Comparison of ENCODE assay signal across 15 cellular contexts in the genomic region with DNA sequence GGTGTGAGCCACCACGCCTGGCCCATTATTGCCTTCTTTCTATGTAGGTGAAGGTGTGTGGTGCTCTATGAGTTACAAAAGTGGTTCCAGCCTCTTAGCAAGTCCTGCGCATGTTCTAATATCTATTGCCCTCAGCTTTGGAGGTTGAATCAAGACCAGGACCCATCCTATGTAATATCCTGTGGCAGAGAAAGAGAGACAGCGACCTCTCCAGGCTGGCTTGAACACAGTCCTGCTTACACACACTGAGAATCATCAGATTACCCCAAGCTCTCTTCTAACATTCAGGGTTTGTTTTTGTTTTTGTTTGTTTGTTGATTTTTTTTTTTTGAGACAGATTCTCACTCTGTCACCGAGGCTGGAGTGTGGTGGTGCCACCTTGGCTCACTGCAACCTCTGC.
A peak's percentile ranks its signal among the peaks of the same experiment; 100 is the strongest.
DNase-seq lines count a peak whose midpoint lies in the region; ATAC-seq and TF ChIP-seq lines count a peak whose summit lies in the region.
"Had no signal": no experiment of that assay in that cellular context is flagged by ENCODE, and none has a peak within 500 bp of the region (broad histone marks: within the 10 kb centered on the region; RNA-seq: fewer than 3 reads in every experiment).

No MANE protein-coding gene starts in this region.

- H3K27ac Mint-ChIP-seq in T-helper 17 cell = no peak overlapping the region

- peaks cover 2% of the 10 kb centered on the region for H3K4me1 Mint-ChIP-seq in T-helper 17 cell
- H3K4me1 Mint-ChIP-seq: CD14-positive monocyte had no signal

- POLR2A ChIA-PET in HEK293 (lab: Yijun Ruan, JAX) = no interaction called here

- CTCF ChIA-PET in HEK293 (lab: Yijun Ruan, JAX) = interaction anchor here (0.6 to 4.1 kb wide), 13 partner anchors 11 to 331 kb away, joined by 3 to 23 read pairs (median 4); no protein-coding TSS in a partner anchor

- no peak overlapping the region for H3K4me3 Mint-ChIP-seq in T-helper 17 cell
- H3K4me3 Mint-ChIP-seq: CD14-positive monocyte had no signal

- no peak overlapping the region for H3K4me3 ChIP-seq in HEK293 (ENCODE audit: low read depth, low read length)
- H3K4me3 ChIP-seq: coronary artery, suprapubic skin had no signal

- DNase-seq in ELF-1 (ENCODE audit: low read depth, low spot score) (peak; percentile 26), amniotic epithelial cell (ENCODE audit: low read depth) (peak; percentile 69), iPS-NIHi7 (ENCODE audit: extremely low spot score) (peak; percentile 49), NCI-H1417 treated with DMSO at 0.1 percent for 48 hours (lab: John Stamatoyannopoulos, UW) (no peak), T-helper 17 cell (no peak)
- DNase-seq in activated CD4-positive, CD25-positive, alpha-beta regulatory T cell (lab: John Stamatoyannopoulos, UW) = no peak
- DNase-seq: activated effector memory CD4-positive, alpha-beta T cell treated with Interleukin-2 at 50 U/mL for 16 hours; occipital lobe; stimulated activated CD4-positive, alpha-beta T cell treated with anti-CD3 and anti-CD28 coated beads, Interleukin-2, amount 100 ng/mL, for 48 hours had no signal

- H3K4me1 ChIP-seq in HEK293 (ENCODE audit: control insufficient read depth, insufficient read depth, low read length) = no peaks in the 10 kb centered on the region
- H3K4me1 ChIP-seq: suprapubic skin had no signal

- peaks cover 32% of the 10 kb centered on the region for H3K27me3 Mint-ChIP-seq in T-helper 17 cell

- H3K36me3 Mint-ChIP-seq in T-helper 17 cell (ENCODE audit: low read depth) = peaks cover 4% of the 10 kb centered on the region
- H3K36me3 Mint-ChIP-seq: CD14-positive monocyte had no signal

- H3K36me3 ChIP-seq in HEK293 (ENCODE audit: control insufficient read depth in 2 of 2, insufficient read depth in 1 of 2, low read length in 2 of 2) = no peaks in the 10 kb centered on the region
- H3K36me3 ChIP-seq: suprapubic skin had no signal

- TF ChIP-seq CTCF in HEK293 (tag by site-specific recombination; IDR thresholded peaks at IDR 0.05) = no peak

- no peak for ATAC-seq in T-helper 17 cell
- ATAC-seq: esophagus mucosa had no signal

- no peak overlapping the region for H3K27ac ChIP-seq in HEK293 (ENCODE audit: extremely low read depth, low read depth, low read length)
- H3K27ac ChIP-seq: coronary artery, suprapubic skin, VCaP had no signal

- H3K9me3 ChIP-seq in HEK293 (ENCODE audit: control insufficient read depth, insufficient read depth, low read depth, low read length) = no peaks in the 10 kb centered on the region
- H3K9me3 ChIP-seq in T-helper 17 cell (ENCODE audit: control insufficient read depth, low read length, poor library complexity, severe bottlenecking) = no peaks in the 10 kb centered on the region
- H3K9me3 ChIP-seq: suprapubic skin had no signal

TF ChIP-seq in HEK293, 187 proteins besides CTCF, POLR2A, EP300 and RAD21:
- TF ChIP-seq ZNF654 (tag by site-specific recombination; IDR thresholded peaks at IDR 0.05; ENCODE audit: low read depth) = peak; percentile 53
- TF ChIP-seq ZNF138 (tag by site-specific recombination; IDR thresholded peaks at IDR 0.05; ENCODE audit: borderline replicate concordance) = no peak
- no peak for TF ChIP-seq ZNF146 (tag by site-specific recombination; IDR thresholded peaks at IDR 0.05)

Comparison
In these comparisons a context has a peak if more than half of its experiments do, and no peak if none do; other contexts are left out.
1. DNase-seq: peak in ELF-1 (single experiment), amniotic epithelial cell (single experiment) and iPS-NIHi7 (single experiment); none in activated CD4-positive, CD25-positive, alpha-beta regulatory T cell (0 of 4), NCI-H1417 treated with DMSO at 0.1 percent for 48 hours (single experiment) and T-helper 17 cell (0 of 3).